2 cellular contexts compared by ENCODE assay signal in genomic region chr4:151268905-151269304, GRCh38. TPM values are rescaled to one million over a fixed set of nuclear protein-coding genes. Genes with fewer than 3 reads are reported as not detected.
"Had no signal": no experiment of that assay in that cellular context is flagged by ENCODE, and none has a peak within 500 bp of the region (broad histone marks: within the 10 kb centered on the region; RNA-seq: fewer than 3 reads in every experiment).

No MANE protein-coding gene starts in this region.

RNA-seq across cellular contexts. Expression of gene PRSS48, which starts 8.1 kb away (rescaled TPM):
- total RNA-seq: G401, GM12878 had no signal
- polyA plus RNA-seq: GM12878 had no signal
